27 cellular contexts compared by ENCODE assay signal in genomic region chr7:154489897-154490296, GRCh38.
"Had no signal": no experiment of that assay in that cellular context is flagged by ENCODE, and none has a peak within 500 bp of the region (broad histone marks: within the 10 kb centered on the region; RNA-seq: fewer than 3 reads in every experiment).

No MANE protein-coding gene starts in this region.

- H3K27me3 ChIP-seq: colonic mucosa, dorsolateral prefrontal cortex, esophagus muscularis mucosa, esophagus squamous epithelium, foreskin keratinocyte, gastrocnemius medialis, gastroesophageal sphincter had no signal

- H3K36me3 ChIP-seq: colonic mucosa, esophagus muscularis mucosa, esophagus squamous epithelium, gastrocnemius medialis, gastroesophageal sphincter, heart left ventricle, heart right ventricle had no signal

- DNase-seq: colonic mucosa; cortex of kidney; dermis blood vessel endothelial cell; dorsolateral prefrontal cortex; effector CD4-positive, alpha-beta T cell; effector CD8-positive, alpha-beta T cell; effector memory CD4-positive, alpha-beta T cell; effector memory CD8-positive, alpha-beta T cell; endodermal cell; erythroblast; esophagus squamous epithelium; foreskin fibroblast; foreskin keratinocyte; foreskin melanocyte; gastrocnemius medialis; glutamatergic neuron; heart left ventricle; heart right ventricle had no signal

- H3K4me1 ChIP-seq: colonic mucosa, esophagus muscularis mucosa, esophagus squamous epithelium, foreskin keratinocyte, gastrocnemius medialis, gastroesophageal sphincter, heart left ventricle, heart right ventricle had no signal

- FAIRE-seq: colon, endometrium, endothelial cell of umbilical vein, frontal cortex had no signal

- H3K9me3 ChIP-seq: colonic mucosa, esophagus muscularis mucosa, esophagus squamous epithelium, gastrocnemius medialis, gastroesophageal sphincter, heart left ventricle had no signal

- ATAC-seq: effector memory CD8-positive, alpha-beta T cell; esophagus mucosa; foreskin keratinocyte; gastrocnemius medialis; gastroesophageal sphincter; heart left ventricle; heart right ventricle had no signal

- H3K27ac ChIP-seq: colonic mucosa, coronary artery, dorsolateral prefrontal cortex, epithelial cell of prostate, esophagus muscularis mucosa, esophagus squamous epithelium, foreskin keratinocyte, gastrocnemius medialis, gastroesophageal sphincter, heart left ventricle, heart right ventricle had no signal

- H3K4me3 ChIP-seq: colonic mucosa, coronary artery, dorsolateral prefrontal cortex, esophagus muscularis mucosa, esophagus squamous epithelium, gastrocnemius medialis, gastroesophageal sphincter, heart left ventricle, heart right ventricle had no signal
